ENCODE assay signal across 19 cellular contexts in genomic region chr21:26125433-26126167, GRCh38. TPM values are rescaled to one million over a fixed set of nuclear protein-coding genes. Genes with fewer than 3 reads are reported as not detected.
DNase-seq lines count a peak whose midpoint lies in the region; ATAC-seq and TF ChIP-seq lines count a peak whose summit lies in the region.
"Had no signal": no experiment of that assay in that cellular context is flagged by ENCODE, and none has a peak within 500 bp of the region (broad histone marks: within the 10 kb centered on the region; RNA-seq: fewer than 3 reads in every experiment).

No MANE protein-coding gene starts in this region.

- no peaks in the 10 kb centered on the region for H3K27me3 Mint-ChIP-seq in chondrocyte (ENCODE audit: low read depth)
- no peaks in the 10 kb centered on the region for H3K27me3 Mint-ChIP-seq in type B pancreatic cell

- no peak overlapping the region for H3K4me3 Mint-ChIP-seq in chondrocyte (ENCODE audit: unreplicated experiment)
- peak overlapping the region; percentile 9 for H3K4me3 Mint-ChIP-seq in type B pancreatic cell

- H3K36me3 Mint-ChIP-seq in chondrocyte (ENCODE audit: low read depth) (no peaks in the 10 kb centered on the region), type B pancreatic cell (peaks cover 27% of the 10 kb centered on the region)

- ATAC-seq in GM21723 (IDR thresholded peaks at IDR 0.05; ENCODE audit: unreplicated experiment) (no peak), HG02885 (IDR thresholded peaks at IDR 0.05; ENCODE audit: poor library complexity, unreplicated experiment) (no peak)

- H3K4me1 Mint-ChIP-seq in chondrocyte (ENCODE audit: low read depth) (peaks cover 72% of the 10 kb centered on the region), type B pancreatic cell (ENCODE audit: unreplicated experiment) (peaks cover 52% of the 10 kb centered on the region)

- H3K27ac Mint-ChIP-seq in chondrocyte (ENCODE audit: unreplicated experiment) (peak overlapping the region; percentile 38), type B pancreatic cell (peak overlapping the region; percentile 78)

- DNase-seq in NCI-H748 (lab: John Stamatoyannopoulos, UW; ENCODE audit: unreplicated experiment) (peak; percentile 7), NCI-H748 treated with DMSO at 0.1 percent for 48 hours (lab: John Stamatoyannopoulos, UW) (no peak), chondrocyte (ENCODE audit: low spot score) (no peak), kidney glomerular epithelial cell (lab: John Stamatoyannopoulos, UW) (peak; percentile 15), type B pancreatic cell (ENCODE audit: extremely low spot score, unreplicated experiment) (no peak), OCI-M1 (lab: John Stamatoyannopoulos, UW) (no peak)
- DNase-seq: activated CD4-positive, alpha-beta T cell treated with anti-CD3 and anti-CD28 coated beads for 48 hours; activated naive CD4-positive, alpha-beta T cell treated with Interleukin-2 at 50 U/mL for 16 hours; effector CD8-positive, alpha-beta T cell; foreskin keratinocyte; HFFc6; NCI-H2081 treated with DMSO at 0.1 percent for 48 hours; NCI-H82; right lobe of liver; RPMI8226; stimulated activated CD4-positive, alpha-beta T cell treated with anti-CD3 and anti-CD28 coated beads, Interleukin-2, amount 100 ng/mL, for 24 hours; T-helper 9 cell had no signal

- no peak for TF ChIP-seq CTCF in chondrocyte (IDR thresholded peaks at IDR 0.05)
- no peak for TF ChIP-seq CTCF in type B pancreatic cell (conservative IDR thresholded peaks at IDR 0.05)

- H3K9me3 Mint-ChIP-seq in chondrocyte (ENCODE audit: low read depth) (no peaks in the 10 kb centered on the region), type B pancreatic cell (no peaks in the 10 kb centered on the region)
- H3K9me3 Mint-ChIP-seq: HFFc6 had no signal

RNA-seq across cellular contexts. Expression of gene APP, which starts 45.0 kb away (rescaled TPM):
- total RNA-seq in chondrocyte (441 to 540 TPM (median 442 TPM) in 3 replicates), type B pancreatic cell (ENCODE audit: low replicate concordance) (329 and 415 TPM in 2 replicates)

Comparison
In these comparisons a context has a peak if more than half of its experiments do, and no peak if none do; other contexts are left out.
1. DNase-seq: peak in NCI-H748 (single experiment) and kidney glomerular epithelial cell (single experiment); none in NCI-H748 treated with DMSO at 0.1 percent for 48 hours (single experiment), chondrocyte (single experiment), type B pancreatic cell (single experiment) and OCI-M1 (single experiment).